8 cellular contexts compared by ENCODE assay signal in genomic region chr9:98974994-98975712, GRCh38. TPM values are rescaled to one million over a fixed set of nuclear protein-coding genes. Genes with fewer than 3 reads are reported as not detected.
DNase-seq lines count a peak whose midpoint lies in the region; ATAC-seq and TF ChIP-seq lines count a peak whose summit lies in the region.

No MANE protein-coding gene starts in this region.

- H4K20me1 ChIP-seq in GM23248 (ENCODE audit: insufficient read depth) (no peaks in the 10 kb centered on the region), SK-N-SH (ENCODE audit: insufficient read depth) (no peaks in the 10 kb centered on the region)

- TF ChIP-seq POLR2A in heart left ventricle (IDR thresholded peaks at IDR 0.05), result peak in 1 of 2 donors; percentile 7
- no peak for TF ChIP-seq POLR2A in transverse colon (IDR thresholded peaks at IDR 0.05)

- no peaks in the 10 kb centered on the region for H3K79me2 ChIP-seq in GM23248 (ENCODE audit: insufficient read depth)
- H3K79me2 ChIP-seq in SK-N-SH (ENCODE audit: insufficient read depth), result no peaks in the 10 kb centered on the region
- no peaks in the 10 kb centered on the region for H3K79me2 ChIP-seq in trophoblast cell (ENCODE audit: control insufficient read depth, insufficient read depth, low read length, poor library complexity)

- peak; percentile 94 for TF ChIP-seq CTCF in SK-N-SH (IDR thresholded peaks at IDR 0.05)
- peak; percentile 94 to 100 (median 99) for TF ChIP-seq CTCF in heart left ventricle (IDR thresholded peaks at IDR 0.05)
- TF ChIP-seq CTCF in transverse colon (IDR thresholded peaks at IDR 0.05), result peak; percentile 96 to 98 (median 97)

- no peaks in the 10 kb centered on the region for H3K79me1 ChIP-seq in trophoblast cell (ENCODE audit: low read length)

- H3K36me3 ChIP-seq in GM23248 (ENCODE audit: low read depth) (no peaks in the 10 kb centered on the region), SK-N-SH (replicated peaks in 1 of 2; ENCODE audit: control insufficient read depth in 1 of 2, insufficient read depth in 2 of 2, low read length in 1 of 2) (no peaks in the 10 kb centered on the region), heart left ventricle (no peaks in the 10 kb centered on the region), trophoblast cell (ENCODE audit: control insufficient read depth in 1 of 2, insufficient read depth in 2 of 2, low read length in 2 of 2) (no peaks in the 10 kb centered on the region), transverse colon (no peaks in the 10 kb centered on the region)

- no peak overlapping the region for H3K27ac ChIP-seq in GM23248
- no peak overlapping the region for H3K27ac ChIP-seq in SK-N-SH (ENCODE audit: low read depth in 2 of 2, low read length in 1 of 2)
- peak overlapping the region; percentile 53 to 91 (median 78) for H3K27ac ChIP-seq in heart left ventricle
- no peak overlapping the region for H3K27ac ChIP-seq in trophoblast cell (ENCODE audit: low read depth, low read length)
- peak overlapping the region; percentile 51 to 71 (median 69) for H3K27ac ChIP-seq in transverse colon

- in situ Hi-C loops in GM23248 (cut with MboI) (no loop called here), transverse colon (cut with MboI; ENCODE audit: low pct_ligation_motif_present in 1 of 4, low pct_unique_long_range_greater_than_20kb in 1 of 4, low sequenced_read_pairs in 3 of 4) (loop anchor here in 1 of 4 donors (25.0 kb wide), 1 partner anchor 113 kb away; no protein-coding TSS in a partner anchor)

- H3K9me3 ChIP-seq in GM23248 (ENCODE audit: low read depth) (no peaks in the 10 kb centered on the region), SK-N-SH (no peaks in the 10 kb centered on the region), heart left ventricle (no peaks in the 10 kb centered on the region), trophoblast cell (ENCODE audit: insufficient read depth, low read depth, low read length) (no peaks in the 10 kb centered on the region), transverse colon (no peaks in the 10 kb centered on the region)

- H3K4me1 ChIP-seq in GM23248 (ENCODE audit: insufficient read depth) (peaks cover 12% of the 10 kb centered on the region), SK-N-SH (ENCODE audit: control insufficient read depth in 1 of 2, insufficient read depth in 2 of 2, low read depth in 1 of 2, low read length in 1 of 2) (peaks cover 5 to 9% of the 10 kb centered on the region in 2 experiments; a peak in 1 of 4 replicates), heart left ventricle (peaks cover 6 to 97% (median 76%) of the 10 kb centered on the region in 12 donors), trophoblast cell (ENCODE audit: control insufficient read depth in 1 of 2, insufficient read depth in 2 of 2, low read length in 2 of 2) (peaks cover 10 to 11% of the 10 kb centered on the region in 2 experiments), transverse colon (peaks cover 10 to 34% (median 18%) of the 10 kb centered on the region in 4 donors)

- H4K8ac ChIP-seq in trophoblast cell (ENCODE audit: low read depth, low read length), result no peak overlapping the region

- peak overlapping the region; percentile 95 for H3K4me2 ChIP-seq in GM23248 (ENCODE audit: unreplicated experiment)
- peak overlapping the region; percentile 82 for H3K4me2 ChIP-seq in SK-N-SH
- no peak overlapping the region for H3K4me2 ChIP-seq in trophoblast cell (ENCODE audit: low read length)

- no peak for TF ChIP-seq EP300 in SK-N-SH (IDR thresholded peaks at IDR 0.05; ENCODE audit: borderline replicate concordance in 1 of 2, low read depth in 1 of 2, low read length in 1 of 2)
- no peak for TF ChIP-seq EP300 in transverse colon (IDR thresholded peaks at IDR 0.05; ENCODE audit: low read depth)

- H2BK12ac ChIP-seq in trophoblast cell (ENCODE audit: low read length), result no peak overlapping the region

- H2AFZ ChIP-seq in GM23248 (peak overlapping the region; percentile 82), SK-N-SH (ENCODE audit: low read depth) (peak overlapping the region; percentile 66; the same call in 1 of the 2 replicates), trophoblast cell (ENCODE audit: insufficient read depth, low read length, poor library complexity) (no peak overlapping the region)

- H3K4me3 ChIP-seq in GM23248 (peak overlapping the region; percentile 63), SK-N-SH (ENCODE audit: low read depth in 2 of 2, low read length in 1 of 2) (peak overlapping the region; percentile 31 to 32), heart left ventricle (peak overlapping the region in 10 of 12 donors; percentile 14 to 46 (median 38)), trophoblast cell (ENCODE audit: low read depth, low read length) (no peak overlapping the region), transverse colon (peak overlapping the region in 2 of 4 donors; percentile 8 to 29)

- H3K9ac ChIP-seq in GM23248, result peak overlapping the region; percentile 54
- no peak overlapping the region for H3K9ac ChIP-seq in SK-N-SH
- H3K9ac ChIP-seq in trophoblast cell (ENCODE audit: low read length), result no peak overlapping the region

- no peak overlapping the region for H3K18ac ChIP-seq in trophoblast cell (ENCODE audit: low read length)

- H2BK5ac ChIP-seq in trophoblast cell (ENCODE audit: low read depth, low read length, poor library complexity), result no peak overlapping the region

- DNase-seq in EL (peak; percentile 67), GM23248 (peak; percentile 86), LoVo (ENCODE audit: low spot score) (peak; percentile 81), SK-N-SH (peak; percentile 89), heart left ventricle (peak; percentile 85 to 92 (median 86)), trophoblast cell (peak; percentile 85 to 95), transverse colon (peak; percentile 89)
- peak; percentile 78 for DNase-seq in activated naive CD4-positive, alpha-beta T cell treated with anti-CD3 and anti-CD28 coated beads, Interleukin-2, amount 50 U/mL, for 16 hours

- intact Hi-C loops in heart left ventricle (cut with DNase I) (loop anchor here (1.0 to 10.0 kb wide), 12 partner anchors 20 to 165 kb away; no protein-coding TSS in a partner anchor), transverse colon (cut with DNase I; ENCODE audit: low total_unique reads) (loop anchor here (10.0 kb wide), 1 partner anchor 170 kb away; no protein-coding TSS in a partner anchor)

- H3K4ac ChIP-seq in trophoblast cell (ENCODE audit: low read depth, low read length), result no peak overlapping the region

- POLR2A ChIA-PET in SK-N-SH (lab: Yijun Ruan, JAX), result no interaction called here

- no peaks in the 10 kb centered on the region for H3F3A ChIP-seq in GM23248 (ENCODE audit: insufficient read depth)
- H3F3A ChIP-seq in SK-N-SH (replicated peaks; ENCODE audit: insufficient read depth), result no peaks in the 10 kb centered on the region

- no peak overlapping the region for H2BK120ac ChIP-seq in trophoblast cell (ENCODE audit: insufficient read depth, low read length, poor library complexity)

- H3K9me2 ChIP-seq in GM23248 (ENCODE audit: insufficient read depth) (no peaks in the 10 kb centered on the region), SK-N-SH (no peaks in the 10 kb centered on the region)

- peak; percentile 80 for TF ChIP-seq RAD21 in SK-N-SH (IDR thresholded peaks at IDR 0.05; ENCODE audit: low read length)

- WGBS in GM23248 (ENCODE audit: low coverage in 1 of 2, low lambda C conversion rate in 2 of 2, missing lambda C conversion rate in 2 of 2), 2 experiments, result 7 to 9% methylated on average over 32 to 33 of the region's 33 CpGs
- 11% methylated on average over 26 of the region's 33 CpGs for WGBS in SK-N-SH (ENCODE audit: low lambda C conversion rate)
- 12 to 17% (median 13%) methylated on average over 29 to 33 of the region's 33 CpGs for WGBS in heart left ventricle, 4 donors
- no CpG with 5 or more reads among the region's 33 CpGs for WGBS in trophoblast cell (ENCODE audit: extremely low coverage, insufficient coverage, insufficient read length)
- 18 to 30% methylated on average over 2 to 24 of the region's 33 CpGs for WGBS in transverse colon (ENCODE audit: low coverage in 1 of 2), 2 donors

- peak; percentile 30 to 73 (median 71) for ATAC-seq in heart left ventricle

- H4K12ac ChIP-seq in trophoblast cell (ENCODE audit: low read depth, low read length), result no peak overlapping the region

- H2AK5ac ChIP-seq in trophoblast cell (ENCODE audit: low read length), result no peak overlapping the region

- H4K91ac ChIP-seq in trophoblast cell (ENCODE audit: low read depth, low read length), result no peak overlapping the region

- peaks cover 7% of the 10 kb centered on the region for H3K27me3 ChIP-seq in GM23248 (replicated peaks; ENCODE audit: insufficient read depth)
- no peaks in the 10 kb centered on the region for H3K27me3 ChIP-seq in SK-N-SH (ENCODE audit: insufficient read depth)
- H3K27me3 ChIP-seq in heart left ventricle, result peaks cover 0 to 9% (median 0%) of the 10 kb centered on the region in 9 donors
- H3K27me3 ChIP-seq in trophoblast cell (ENCODE audit: insufficient read depth, low read length), result no peaks in the 10 kb centered on the region
- H3K27me3 ChIP-seq in transverse colon, result peaks cover 8% of the 10 kb centered on the region

- CTCF ChIA-PET in SK-N-SH (lab: Yijun Ruan, JAX), result interaction anchor here (0.6 to 7.2 kb wide), 27 partner anchors 9 to 1621 kb away, joined by 3 to 57 read pairs (median 4); no protein-coding TSS in a partner anchor

- H3K23ac ChIP-seq in trophoblast cell (ENCODE audit: low read length), result no peak overlapping the region

- H3K14ac ChIP-seq in trophoblast cell (ENCODE audit: low read length), result no peak overlapping the region

TF ChIP-seq in SK-N-SH, 30 proteins besides CTCF, POLR2A, EP300 and RAD21 (continues in another document):
- TF ChIP-seq ZBTB33 (IDR thresholded peaks at IDR 0.05; ENCODE audit: borderline replicate concordance, low read depth), result no peak

RNA-seq across cellular contexts. Expression of gene COL15A1, which starts 31.4 kb away (rescaled TPM):
- 16.8 and 17.8 TPM in 2 replicates for total RNA-seq in GM23248 (2014; rRNA removed; shearing (Covaris generic))
- polyA plus RNA-seq in GM23248 (2016; fragmentation: Nextera tagmentation; extraction: Ambion mirVana) (8.8 and 9.7 TPM in 2 replicates), SK-N-SH (2012; rRNA removed) (0.76 and 0.84 TPM in 2 replicates), heart left ventricle (10 to 100 TPM; 12.4 to 30.8 TPM)
- 0.55 and 0.72 TPM in 2 replicates for polyA plus RNA-seq in SK-N-SH (2012; cell fraction: cytosol; rRNA removed)
- 1.3 and 2.5 TPM in 2 replicates for polyA plus RNA-seq in SK-N-SH (2012; cell fraction: nucleus; rRNA removed)
- total RNA-seq in heart left ventricle (10 to 100 TPM; 24.1 to 81.0 (median 46.7) TPM), transverse colon (10 to 100 TPM in 2 of 4 donors, 1 to 10 TPM in 2; 4.6 to 51.9 (median 10.7) TPM)
- polyA plus RNA-seq in trophoblast cell (2013), result 0.51 and 0.57 TPM in 2 replicates

Comparison
In these comparisons a context has a peak if more than half of its experiments do, and no peak if none do; other contexts are left out.
1. H3K27ac ChIP-seq: peak in heart left ventricle (12 of 12) and transverse colon (4 of 4); none in GM23248 (single experiment), SK-N-SH (0 of 2) and trophoblast cell (single experiment).
2. Peak in every context shown above with its lines, with median percentiles within 50 percentile points of each other: DNase-seq and CTCF ChIP-seq.